ENCODE assay signal across 24 cellular contexts in the genomic region with DNA sequence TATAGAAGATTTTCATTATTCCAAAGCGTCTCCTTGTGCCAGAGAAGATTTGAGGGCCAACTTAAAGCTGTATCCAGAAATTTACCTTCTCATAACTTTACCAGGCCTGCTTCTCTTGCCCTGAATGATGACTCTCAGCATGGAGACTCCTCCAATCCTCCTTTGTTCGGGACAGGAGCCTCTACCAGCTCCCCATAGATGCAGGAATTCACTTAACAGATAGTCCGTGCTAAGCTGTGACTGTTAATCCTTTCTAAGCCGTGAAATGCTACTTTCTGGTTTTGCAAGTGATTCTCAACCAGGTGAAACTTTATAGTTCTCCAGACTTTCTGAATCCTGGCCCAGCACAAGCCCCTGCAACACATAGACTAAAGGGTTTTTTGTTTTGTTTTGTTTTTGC. TPM values are rescaled to one million over a fixed set of nuclear protein-coding genes. Genes with fewer than 3 reads are reported as not detected.
"Had no signal": no experiment of that assay in that cellular context is flagged by ENCODE, and none has a peak within 500 bp of the region (broad histone marks: within the 10 kb centered on the region; RNA-seq: fewer than 3 reads in every experiment).

No MANE protein-coding gene starts in this region.

- H3K36me3 ChIP-seq: SJSA1 had no signal

- H3K4me1 ChIP-seq: SJSA1 had no signal

- H3K9ac ChIP-seq: KMS-11 had no signal

- DNase-seq: Kasumi-1, MM.1S, NCI-H1092 treated with DMSO at 0.1 percent for 48 hours, NCI-H1436, NCI-H187, NCI-H2029, NCI-H2081 treated with DMSO at 0.1 percent for 48 hours, NCI-H2171, NCI-H345, NCI-H446 treated with DMSO at 0.1 percent for 48 hours, NCI-H510A treated with DMSO at 0.1 percent for 48 hours, NCI-H526, Right ventricle myocardium superior, RPMI8226, SIG-M5 had no signal

- H3K4me1 Mint-ChIP-seq: IgD-negative memory B cell had no signal

- ATAC-seq: K562 had no signal

- FAIRE-seq: HTR-8/SVneo, K562, RCC 7860 had no signal

- H3K4me2 ChIP-seq: KMS-11 had no signal

- H3K27ac ChIP-seq: HL-60, KMS-11, SJSA1, SK-N-MC had no signal

- H3K27ac Mint-ChIP-seq: IgD-negative memory B cell had no signal

- H3K4me3 ChIP-seq: K562, SJSA1, SK-N-MC had no signal

- H3K27me3 ChIP-seq: SJSA1 had no signal

- H3K9me3 ChIP-seq: SJSA1 had no signal

- H3K4me3 Mint-ChIP-seq: IgD-negative memory B cell had no signal

RNA-seq across cellular contexts. Expression of a gene that starts 31.8 kb away (rescaled TPM):
- total RNA-seq: K562, M059J, SJSA1 had no signal
- polyA plus RNA-seq: IgD-negative memory B cell, K562 had no signal
